23 cellular contexts compared by ENCODE assay signal in the genomic region with DNA sequence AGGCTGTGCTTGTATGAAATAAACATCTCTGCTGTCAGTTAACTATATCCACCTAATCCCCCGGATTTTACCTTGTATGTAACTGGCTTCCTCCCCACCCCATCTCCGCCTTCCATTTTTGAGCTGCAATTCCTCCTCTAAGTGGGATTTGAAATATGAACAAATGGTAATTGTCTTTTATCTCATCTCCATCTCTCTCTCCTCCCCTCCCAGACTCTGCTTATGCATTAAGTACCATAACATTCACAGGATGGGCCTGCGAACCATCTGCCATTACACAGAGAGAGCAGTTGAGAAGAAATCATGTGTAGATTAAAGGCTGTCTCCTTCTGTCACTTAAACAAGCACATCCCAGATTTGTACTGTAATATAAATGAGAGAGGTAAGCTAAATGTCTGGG.
"Had no signal": no experiment of that assay in that cellular context is flagged by ENCODE, and none has a peak within 500 bp of the region (broad histone marks: within the 10 kb centered on the region; RNA-seq: fewer than 3 reads in every experiment).

No MANE protein-coding gene starts in this region.

- H3K27ac ChIP-seq: epithelial cell of prostate, heart right ventricle, neutrophil, ovary, psoas muscle, tibial artery, uterus had no signal

- H3K4me1 Mint-ChIP-seq: activated naive CD8-positive, alpha-beta T cell treated with anti-CD3 and anti-CD28 coated beads, Interleukin-2, amount 10 ng/mL, durations not matched to agents 7 days and 5 days; memory B cell had no signal

- H3K27ac Mint-ChIP-seq: activated CD4-positive, alpha-beta memory T cell treated with anti-CD3 and anti-CD28 coated beads for 36 hours; activated naive CD4-positive, alpha-beta T cell treated with anti-CD3 and anti-CD28 coated beads for 36 hours; activated naive CD8-positive, alpha-beta T cell treated with anti-CD3 and anti-CD28 coated beads, Interleukin-2, amount 10 ng/mL, durations not matched to agents 7 days and 5 days; activated T-cell treated with anti-CD3 and anti-CD28 coated beads, Interleukin-2, amount 50 U/mL, for 72 hours; memory B cell; natural killer cell treated with Interleukin-12 subunit alpha and Interleukin-12 subunit beta and Interleukin-15 and Interleukin-18, amount 100 ng/mL, for 72 hours; stimulated activated naive CD8-positive, alpha-beta T cell treated with anti-CD3 and anti-CD28 coated beads, Interleukin-15, Interleukin-2, amounts not matched to agents 100 ng/mL and 50 ng/mL, for 24 hours had no signal

- H3K4me3 ChIP-seq: heart right ventricle, ovary, psoas muscle, tibial artery, uterus had no signal

- DNase-seq: activated CD4-positive, alpha-beta memory T cell treated with anti-CD3 and anti-CD28 coated beads for 36 hours; activated CD4-positive, alpha-beta T cell treated with anti-CD3 and anti-CD28 coated beads for 48 hours; activated effector memory CD4-positive, alpha-beta T cell treated with Interleukin-2 at 50 U/mL for 16 hours; activated naive CD4-positive, alpha-beta T cell treated with anti-CD3 and anti-CD28 coated beads for 36 hours; activated naive CD8-positive, alpha-beta T cell treated with anti-CD3 and anti-CD28 coated beads, Interleukin-2, amount 10 ng/mL, durations not matched to agents 7 days and 5 days; activated T-cell treated with anti-CD3 and anti-CD28 coated beads, Interleukin-2, amount 50 U/mL, for 72 hours; amygdala; cerebellar nuclear complex; heart right ventricle; islet precursor cell; left colon; ovary; psoas muscle; right cardiac atrium; substantia nigra; T1000; tibial artery; uterus had no signal

- H3K4me1 ChIP-seq: heart right ventricle, psoas muscle, tibial artery, uterus had no signal

- H3K4me3 Mint-ChIP-seq: activated CD4-positive, alpha-beta memory T cell treated with anti-CD3 and anti-CD28 coated beads for 36 hours; activated naive CD4-positive, alpha-beta T cell treated with anti-CD3 and anti-CD28 coated beads for 36 hours; activated naive CD8-positive, alpha-beta T cell treated with anti-CD3 and anti-CD28 coated beads, Interleukin-2, amount 10 ng/mL, durations not matched to agents 7 days and 5 days; activated T-cell treated with anti-CD3 and anti-CD28 coated beads, Interleukin-2, amount 50 U/mL, for 72 hours; memory B cell; natural killer cell treated with Interleukin-12 subunit alpha and Interleukin-12 subunit beta and Interleukin-15 and Interleukin-18, amount 100 ng/mL, for 72 hours; stimulated activated naive CD8-positive, alpha-beta T cell treated with anti-CD3 and anti-CD28 coated beads, Interleukin-15, Interleukin-2, amounts not matched to agents 100 ng/mL and 50 ng/mL, for 24 hours had no signal

- H3K36me3 ChIP-seq: heart right ventricle, neutrophil, ovary, tibial artery, uterus had no signal

- H3K9me3 ChIP-seq: heart right ventricle, neutrophil, ovary, psoas muscle, tibial artery, uterus had no signal

- H3K27me3 Mint-ChIP-seq: activated CD4-positive, alpha-beta memory T cell treated with anti-CD3 and anti-CD28 coated beads for 36 hours; activated naive CD8-positive, alpha-beta T cell treated with anti-CD3 and anti-CD28 coated beads, Interleukin-2, amount 10 ng/mL, durations not matched to agents 7 days and 5 days; memory B cell; natural killer cell treated with Interleukin-12 subunit alpha and Interleukin-12 subunit beta and Interleukin-15 and Interleukin-18, amount 100 ng/mL, for 72 hours; stimulated activated naive CD8-positive, alpha-beta T cell treated with anti-CD3 and anti-CD28 coated beads, Interleukin-15, Interleukin-2, amounts not matched to agents 100 ng/mL and 50 ng/mL, for 24 hours had no signal

- H3K36me3 Mint-ChIP-seq: activated CD4-positive, alpha-beta memory T cell treated with anti-CD3 and anti-CD28 coated beads for 36 hours; activated naive CD8-positive, alpha-beta T cell treated with anti-CD3 and anti-CD28 coated beads, Interleukin-2, amount 10 ng/mL, durations not matched to agents 7 days and 5 days; memory B cell; natural killer cell treated with Interleukin-12 subunit alpha and Interleukin-12 subunit beta and Interleukin-15 and Interleukin-18, amount 100 ng/mL, for 72 hours had no signal

- H3K27me3 ChIP-seq: neutrophil, ovary, uterus had no signal
